9 cellular contexts compared by ENCODE assay signal in the genomic region with DNA sequence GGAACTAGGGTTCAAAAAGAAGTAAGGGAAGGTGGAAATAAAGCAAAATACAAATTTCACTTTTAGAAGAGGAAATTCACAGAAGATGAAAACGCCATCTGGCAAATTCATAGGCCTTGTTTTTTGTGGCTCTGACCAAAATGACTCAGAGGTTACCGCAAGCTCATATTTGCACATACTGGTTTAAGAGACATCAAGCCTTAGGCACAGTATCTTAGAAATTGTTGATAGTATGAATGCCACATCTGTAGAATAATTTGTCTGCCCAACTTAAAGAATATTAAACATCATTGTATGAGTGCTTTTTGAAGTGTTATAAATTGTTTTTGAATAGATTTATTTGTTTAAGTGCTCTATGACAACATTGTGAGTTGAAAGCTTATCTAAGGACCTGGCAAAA. TPM values are rescaled to one million over a fixed set of nuclear protein-coding genes. Genes with fewer than 3 reads are reported as not detected.
A peak's percentile ranks its signal among the peaks of the same experiment; 100 is the strongest.
DNase-seq lines count a peak whose midpoint lies in the region; ATAC-seq and TF ChIP-seq lines count a peak whose summit lies in the region.
"Had no signal": no experiment of that assay in that cellular context is flagged by ENCODE, and none has a peak within 500 bp of the region (broad histone marks: within the 10 kb centered on the region; RNA-seq: fewer than 3 reads in every experiment).

No MANE protein-coding gene starts in this region.

- no peaks in the 10 kb centered on the region for H3K4me1 ChIP-seq in suprapubic skin

- TF ChIP-seq EP300 in suprapubic skin (IDR thresholded peaks at IDR 0.05) = no peak

- H3K4me3 ChIP-seq in suprapubic skin = no peak overlapping the region

- no peaks in the 10 kb centered on the region for H3K36me3 ChIP-seq in suprapubic skin

- H3K27ac ChIP-seq in suprapubic skin = no peak overlapping the region

- no peak for TF ChIP-seq POLR2A in suprapubic skin (IDR thresholded peaks at IDR 0.05)

- DNase-seq in OCI-M1 (lab: John Stamatoyannopoulos, UW) = peak; percentile 81
- peak; percentile 85 for DNase-seq in myocyte (ENCODE audit: low read depth)
- DNase-seq in suprapubic skin (ENCODE audit: low spot score in 2 of 2) = no peak
- DNase-seq in activated CD8-positive, alpha-beta memory T cell treated with anti-CD3 and anti-CD28 coated beads, Interleukin-2, amount 50 U/mL, for 4 hours = no peak
- DNase-seq in NCI-H2171 treated with DMSO at 0.1 percent for 48 hours (lab: John Stamatoyannopoulos, UW) = no peak

- H3K9me3 ChIP-seq in suprapubic skin = no peaks in the 10 kb centered on the region

- 54% methylated on average over 2 of the region's 2 CpGs for WGBS in suprapubic skin

- TF ChIP-seq CTCF in suprapubic skin (IDR thresholded peaks at IDR 0.05) = no peak

- ATAC-seq in GM19023 (IDR thresholded peaks at IDR 0.05; ENCODE audit: unreplicated experiment) (peak; percentile 66), HG02840 (IDR thresholded peaks at IDR 0.05; ENCODE audit: low FRiP score, unreplicated experiment) (peak; percentile 78), GM19397 (IDR thresholded peaks at IDR 0.05; ENCODE audit: unreplicated experiment) (no peak)

- no peaks in the 10 kb centered on the region for H3K27me3 ChIP-seq in suprapubic skin

RNA-seq across cellular contexts. Expression of a gene that starts 10.6 kb away (rescaled TPM):
- total RNA-seq in myocyte = not detected in 2 replicates
- polyA plus RNA-seq in myocyte (2012) = not detected
- total RNA-seq in suprapubic skin = not detected
- total RNA-seq: liver had no signal
- polyA plus RNA-seq: liver had no signal

RNA-seq across cellular contexts. Expression of a gene that starts 24.3 kb away (rescaled TPM):
- total RNA-seq in myocyte (not detected in 2 replicates), suprapubic skin (not detected)
- not detected for polyA plus RNA-seq in myocyte (2012)
- total RNA-seq: liver had no signal
- polyA plus RNA-seq: liver had no signal

RNA-seq across cellular contexts. Expression of a gene that starts 58.8 kb away (rescaled TPM):
- total RNA-seq in myocyte (not detected in 2 replicates), suprapubic skin (not detected)
- not detected for polyA plus RNA-seq in myocyte (2012)
- total RNA-seq: liver had no signal
- polyA plus RNA-seq: liver had no signal

Comparison
In these comparisons a context has a peak if more than half of its experiments do, and no peak if none do; other contexts are left out.
1. DNase-seq: peak in OCI-M1 (single experiment) and myocyte (single experiment); none in suprapubic skin (0 of 2), activated CD8-positive, alpha-beta memory T cell treated with anti-CD3 and anti-CD28 coated beads, Interleukin-2, amount 50 U/mL, for 4 hours (single experiment) and NCI-H2171 treated with DMSO at 0.1 percent for 48 hours (single experiment).